8 cellular contexts compared by ENCODE assay signal in the genomic region with DNA sequence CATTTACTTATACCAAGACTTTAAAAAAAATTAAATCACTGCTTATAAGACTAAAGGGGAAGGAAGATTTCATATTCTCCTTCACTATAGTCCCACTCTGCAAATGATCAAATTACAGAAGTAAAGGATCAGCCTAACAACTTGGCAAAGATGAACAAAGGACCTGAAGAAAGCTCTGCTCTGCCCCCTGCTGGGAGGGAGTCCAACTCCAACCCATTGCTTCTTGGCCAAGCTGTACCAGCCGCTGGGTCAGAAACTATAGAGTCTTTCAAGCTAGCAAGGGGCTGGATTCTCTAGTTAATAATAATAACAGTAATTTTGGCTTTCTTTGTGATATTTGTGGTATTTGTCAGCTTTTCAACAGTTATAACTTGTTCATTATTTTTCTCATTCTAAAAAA.
DNase-seq lines count a peak whose midpoint lies in the region; ATAC-seq and TF ChIP-seq lines count a peak whose summit lies in the region.

No MANE protein-coding gene starts in this region.

- no peaks in the 10 kb centered on the region for H3K27me3 ChIP-seq in brain microvascular endothelial cell (replicated peaks)

- no peak overlapping the region for H3K27ac Mint-ChIP-seq in natural killer cell
- H3K27ac Mint-ChIP-seq in effector memory CD8-positive, alpha-beta T cell: no peak overlapping the region

- ATAC-seq in GM19397 (IDR thresholded peaks at IDR 0.05; ENCODE audit: unreplicated experiment) (peak; percentile 52), natural killer cell (no peak)
- no peak for ATAC-seq in activated T-cell treated with anti-CD3 and anti-CD28 coated beads, Interleukin-2, amount 50 U/mL, for 4 hours
- ATAC-seq in effector memory CD8-positive, alpha-beta T cell (replicated peaks): no peak

- H3K4me3 Mint-ChIP-seq in natural killer cell: no peak overlapping the region
- no peak overlapping the region for H3K4me3 Mint-ChIP-seq in activated T-cell treated with anti-CD3 and anti-CD28 coated beads, Interleukin-2, amount 50 U/mL, for 4 hours
- H3K4me3 Mint-ChIP-seq in effector memory CD8-positive, alpha-beta T cell: no peak overlapping the region

- no peak overlapping the region for H3K4me3 ChIP-seq in brain microvascular endothelial cell (ENCODE audit: low read depth, low read length)

- H3K9me3 Mint-ChIP-seq in natural killer cell: peaks cover 4 to 6% of the 10 kb centered on the region in 2 donors
- H3K9me3 Mint-ChIP-seq in activated T-cell treated with anti-CD3 and anti-CD28 coated beads, Interleukin-2, amount 50 U/mL, for 4 hours: no peaks in the 10 kb centered on the region
- no peaks in the 10 kb centered on the region for H3K9me3 Mint-ChIP-seq in effector memory CD8-positive, alpha-beta T cell

- intact Hi-C loops in natural killer cell (cut with micrococcal nuclease): no loop called here

- DNase-seq in D341Med (ENCODE audit: low spot score): peak; percentile 53
- DNase-seq in MV-4-11 (lab: John Stamatoyannopoulos, UW): peak; percentile 27
- DNase-seq in brain microvascular endothelial cell: peak; percentile 1
- peak; percentile 32 for DNase-seq in midbrain (lab: John Stamatoyannopoulos, UW)
- no peak for DNase-seq in natural killer cell
- DNase-seq in activated T-cell treated with anti-CD3 and anti-CD28 coated beads, Interleukin-2, amount 50 U/mL, for 4 hours: no peak
- DNase-seq in effector memory CD8-positive, alpha-beta T cell: no peak

- no peaks in the 10 kb centered on the region for H3K36me3 Mint-ChIP-seq in natural killer cell
- H3K36me3 Mint-ChIP-seq in activated T-cell treated with anti-CD3 and anti-CD28 coated beads, Interleukin-2, amount 50 U/mL, for 4 hours (ENCODE audit: insufficient read depth): no peaks in the 10 kb centered on the region
- no peaks in the 10 kb centered on the region for H3K36me3 Mint-ChIP-seq in effector memory CD8-positive, alpha-beta T cell (ENCODE audit: insufficient read depth)

- no peaks in the 10 kb centered on the region for H3K27me3 Mint-ChIP-seq in natural killer cell (ENCODE audit: low read depth in 2 of 2)
- peaks cover 2% of the 10 kb centered on the region for H3K27me3 Mint-ChIP-seq in activated T-cell treated with anti-CD3 and anti-CD28 coated beads, Interleukin-2, amount 50 U/mL, for 4 hours (ENCODE audit: low read depth)
- no peaks in the 10 kb centered on the region for H3K27me3 Mint-ChIP-seq in effector memory CD8-positive, alpha-beta T cell

- in situ Hi-C loops in brain microvascular endothelial cell (cut with HindIII; ENCODE audit: low pct_ligation_motif_present, low sequenced_read_pairs): no loop called here

- no peaks in the 10 kb centered on the region for H3K4me1 Mint-ChIP-seq in natural killer cell
- no peaks in the 10 kb centered on the region for H3K4me1 Mint-ChIP-seq in activated T-cell treated with anti-CD3 and anti-CD28 coated beads, Interleukin-2, amount 50 U/mL, for 4 hours (ENCODE audit: low read depth)
- H3K4me1 Mint-ChIP-seq in effector memory CD8-positive, alpha-beta T cell (ENCODE audit: low read depth in 2 of 2): no peaks in the 10 kb centered on the region

- TF ChIP-seq CTCF in brain microvascular endothelial cell (IDR thresholded peaks at IDR 0.05; ENCODE audit: low read depth, low read length, missing control alignments): peak; percentile 71
- TF ChIP-seq CTCF in natural killer cell (IDR thresholded peaks at IDR 0.05): no peak

- no peaks in the 10 kb centered on the region for H3K36me3 ChIP-seq in brain microvascular endothelial cell (replicated peaks)

- no peak overlapping the region for H3K27ac ChIP-seq in brain microvascular endothelial cell

Comparison
In these comparisons a context has a peak if more than half of its experiments do, and no peak if none do; other contexts are left out.
1. DNase-seq: peak in D341Med (single experiment), MV-4-11 (single experiment), brain microvascular endothelial cell (single experiment) and midbrain (single experiment); none in natural killer cell (single experiment), activated T-cell treated with anti-CD3 and anti-CD28 coated beads, Interleukin-2, amount 50 U/mL, for 4 hours (single experiment) and effector memory CD8-positive, alpha-beta T cell (0 of 3).